15 cellular contexts compared by ENCODE assay signal in genomic region chr6:287500-287883, GRCh38. TPM values are rescaled to one million over a fixed set of nuclear protein-coding genes. Genes with fewer than 3 reads are reported as not detected.
A peak's percentile ranks its signal among the peaks of the same experiment; 100 is the strongest.
DNase-seq lines count a peak whose midpoint lies in the region; ATAC-seq and TF ChIP-seq lines count a peak whose summit lies in the region.
"Had no signal": no experiment of that assay in that cellular context is flagged by ENCODE, and none has a peak within 500 bp of the region (broad histone marks: within the 10 kb centered on the region; RNA-seq: fewer than 3 reads in every experiment).

No MANE protein-coding gene starts in this region.

- no peaks in the 10 kb centered on the region for H3K27me3 Mint-ChIP-seq in activated CD4-positive, alpha-beta T cell treated with anti-CD3 and anti-CD28 coated beads, Interleukin-2, amount 10 ng/mL, durations not matched to agents 7 days and 5 days
- H3K27me3 Mint-ChIP-seq in naive B cell: no peaks in the 10 kb centered on the region
- peaks cover 1% of the 10 kb centered on the region for H3K27me3 Mint-ChIP-seq in activated T-cell treated with anti-CD3 and anti-CD28 coated beads, Interleukin-2, amount 50 U/mL, for 4 hours (ENCODE audit: low read depth)
- H3K27me3 Mint-ChIP-seq: CD4-positive, alpha-beta T cell had no signal

- H3K4me3 Mint-ChIP-seq in activated CD4-positive, alpha-beta T cell treated with anti-CD3 and anti-CD28 coated beads, Interleukin-2, amount 10 ng/mL, durations not matched to agents 7 days and 5 days: no peak overlapping the region
- H3K4me3 Mint-ChIP-seq in naive B cell: peak overlapping the region in 7 of 8 donors; percentile 52 to 88 (median 77)
- H3K4me3 Mint-ChIP-seq in activated T-cell treated with anti-CD3 and anti-CD28 coated beads, Interleukin-2, amount 50 U/mL, for 4 hours: no peak overlapping the region
- H3K4me3 Mint-ChIP-seq: CD4-positive, alpha-beta T cell had no signal

- intact Hi-C loops in OCI-LY7 (cut with micrococcal nuclease; ENCODE audit: unreplicated experiment): no loop called here

- H2AFZ ChIP-seq in OCI-LY7 (ENCODE audit: low read length): peak overlapping the region; percentile 40; the same call in 1 of the 2 replicates

- peak overlapping the region; percentile 31 for H3K4me3 ChIP-seq in GM12865 (ENCODE audit: low read depth, low read length)
- no peak overlapping the region for H3K4me3 ChIP-seq in OCI-LY7 (ENCODE audit: low read depth, low read length, poor library complexity, severe bottlenecking)

- TF ChIP-seq CTCF in GM12865 (IDR thresholded peaks at IDR 0.05; ENCODE audit: insufficient read depth, low read depth, low read length, missing control alignments) (no peak), OCI-LY7 (conservative IDR thresholded peaks at IDR 0.05; ENCODE audit: low read length) (no peak)

- no peaks in the 10 kb centered on the region for H3K36me3 ChIP-seq in OCI-LY7 (ENCODE audit: insufficient read depth, low read length)

- H3K9me3 Mint-ChIP-seq in activated CD4-positive, alpha-beta T cell treated with anti-CD3 and anti-CD28 coated beads, Interleukin-2, amount 10 ng/mL, durations not matched to agents 7 days and 5 days: no peaks in the 10 kb centered on the region
- H3K9me3 Mint-ChIP-seq in naive B cell: no peaks in the 10 kb centered on the region
- no peaks in the 10 kb centered on the region for H3K9me3 Mint-ChIP-seq in activated T-cell treated with anti-CD3 and anti-CD28 coated beads, Interleukin-2, amount 50 U/mL, for 4 hours
- H3K9me3 Mint-ChIP-seq: CD4-positive, alpha-beta T cell had no signal

- peaks cover 36% of the 10 kb centered on the region for H3K4me1 Mint-ChIP-seq in activated CD4-positive, alpha-beta T cell treated with anti-CD3 and anti-CD28 coated beads, Interleukin-2, amount 10 ng/mL, durations not matched to agents 7 days and 5 days
- peaks cover 55 to 68% (median 63%) of the 10 kb centered on the region in 3 donors for H3K4me1 Mint-ChIP-seq in naive B cell
- peaks cover 49% of the 10 kb centered on the region for H3K4me1 Mint-ChIP-seq in activated T-cell treated with anti-CD3 and anti-CD28 coated beads, Interleukin-2, amount 50 U/mL, for 4 hours (ENCODE audit: low read depth)

- H3K36me3 Mint-ChIP-seq in activated CD4-positive, alpha-beta T cell treated with anti-CD3 and anti-CD28 coated beads, Interleukin-2, amount 10 ng/mL, durations not matched to agents 7 days and 5 days (ENCODE audit: low read depth): peaks cover 11% of the 10 kb centered on the region
- H3K36me3 Mint-ChIP-seq in naive B cell: peaks cover 9% of the 10 kb centered on the region in 2 donors
- H3K36me3 Mint-ChIP-seq in activated T-cell treated with anti-CD3 and anti-CD28 coated beads, Interleukin-2, amount 50 U/mL, for 4 hours (ENCODE audit: insufficient read depth): peaks cover 2% of the 10 kb centered on the region

- H3K9me3 ChIP-seq in OCI-LY7 (ENCODE audit: low read length): no peaks in the 10 kb centered on the region

- H3K79me2 ChIP-seq in OCI-LY7 (ENCODE audit: insufficient read depth, low read depth, low read length): no peaks in the 10 kb centered on the region; the same call in 1 of the 2 replicates

- no peak for ATAC-seq in naive B cell (ENCODE audit: low read depth in 2 of 2)
- ATAC-seq in activated T-cell treated with anti-CD3 and anti-CD28 coated beads, Interleukin-2, amount 50 U/mL, for 4 hours: no peak

- H4K20me1 ChIP-seq in OCI-LY7 (ENCODE audit: insufficient read depth, low read length): no peaks in the 10 kb centered on the region

- BruUV-seq in OCI-LY7 (replicated peaks; lab: Mats Ljungman, UMichigan): no TSS peak

- H3K27ac ChIP-seq in OCI-LY7 (ENCODE audit: low read depth, low read length, poor library complexity, severe bottlenecking): no peak overlapping the region

- CTCF ChIA-PET in activated CD4-positive, alpha-beta T cell treated with anti-CD3 and anti-CD28 coated beads, Interleukin-2, amount 10 ng/mL, durations not matched to agents 7 days and 5 days (lab: Charles Lee): no interaction called here
- CTCF ChIA-PET in OCI-LY7 (lab: Charles Lee; ENCODE audit: unreplicated experiment): no interaction called here

- H3K27ac Mint-ChIP-seq in activated CD4-positive, alpha-beta T cell treated with anti-CD3 and anti-CD28 coated beads, Interleukin-2, amount 10 ng/mL, durations not matched to agents 7 days and 5 days: no peak overlapping the region
- peak overlapping the region in 5 of 6 donors; percentile 92 to 95 (median 95) for H3K27ac Mint-ChIP-seq in naive B cell

- peak; percentile 5 for DNase-seq in activated CD4-positive, alpha-beta T cell treated with anti-CD3 and anti-CD28 coated beads, Interleukin-2, amount 10 ng/mL, durations not matched to agents 7 days and 5 days
- DNase-seq in activated CD4-positive, alpha-beta T cell treated with anti-CD3 and anti-CD28 coated beads for 1 hour: no peak
- DNase-seq in GM12865 (ENCODE audit: low read depth) (peak; percentile 58), OCI-LY7 (ENCODE audit: low spot score) (no peak), naive B cell (no peak), GF-D8 (lab: John Stamatoyannopoulos, UW) (no peak), cerebellar nuclear complex (lab: John Stamatoyannopoulos, UW) (no peak)
- DNase-seq in activated T-cell treated with anti-CD3 and anti-CD28 coated beads, Interleukin-2, amount 50 U/mL, for 4 hours: no peak
- DNase-seq: CD4-positive, alpha-beta T cell; DMS79 treated with DMSO at 0.1 percent for 48 hours; HCEC 1CT; NCI-H1436 treated with DMSO at 0.1 percent for 48 hours; NCI-H2081 treated with DMSO at 0.1 percent for 48 hours; NCI-H226; NCI-H526 had no signal

- no peaks in the 10 kb centered on the region for H3K9me2 ChIP-seq in OCI-LY7 (ENCODE audit: insufficient read depth, low read length)

- H3K4me2 ChIP-seq in OCI-LY7 (ENCODE audit: low read length): peak overlapping the region; percentile 25

- H3K4me1 ChIP-seq in OCI-LY7 (ENCODE audit: insufficient read depth, low read length, poor library complexity, severe bottlenecking): peaks cover 49% of the 10 kb centered on the region

- POLR2A ChIA-PET in activated CD4-positive, alpha-beta T cell treated with anti-CD3 and anti-CD28 coated beads, Interleukin-2, amount 10 ng/mL, durations not matched to agents 7 days and 5 days (lab: Charles Lee): no interaction called here
- POLR2A ChIA-PET in OCI-LY7 (lab: Charles Lee): interaction anchor here (1.2 to 1.4 kb wide), 2 partner anchors 40 to 70 kb away, joined by 3 to 6 read pairs; no protein-coding TSS in a partner anchor

RNA-seq across cellular contexts. Expression of gene DUSP22, which starts 4.8 kb away (rescaled TPM):
- 10 to 100 TPM; 35.3 to 36.7 TPM for total RNA-seq in activated CD4-positive, alpha-beta T cell treated with anti-CD3 and anti-CD28 coated beads, Interleukin-2, amount 10 ng/mL, durations not matched to agents 7 days and 5 days
- total RNA-seq in OCI-LY7 (2014; rRNA removed; shearing (Covaris generic)): 133 and 149 TPM in 2 replicates
- 171 and 215 TPM in 2 replicates for total RNA-seq in OCI-LY7 (2022)
- 100 to 1,000 TPM in 5 of 6 donors, 10 to 100 TPM in 1; 89.6 to 177 (median 134) TPM for polyA plus RNA-seq in naive B cell (ENCODE audit: low read depth in 6 of 6)
- 10 to 100 TPM; 27.5 to 32.5 (median 30.9) TPM for total RNA-seq in activated T-cell treated with anti-CD3 and anti-CD28 coated beads, Interleukin-2, amount 50 U/mL, for 4 hours

Comparison
In these comparisons a context has a peak if more than half of its experiments do, and no peak if none do; other contexts are left out.
1. DNase-seq: peak in activated CD4-positive, alpha-beta T cell treated with anti-CD3 and anti-CD28 coated beads, Interleukin-2, amount 10 ng/mL, durations not matched to agents 7 days and 5 days (single experiment) and GM12865 (single experiment); none in activated CD4-positive, alpha-beta T cell treated with anti-CD3 and anti-CD28 coated beads for 1 hour (single experiment), OCI-LY7 (single experiment), naive B cell (single experiment), activated T-cell treated with anti-CD3 and anti-CD28 coated beads, Interleukin-2, amount 50 U/mL, for 4 hours (single experiment), GF-D8 (single experiment) and cerebellar nuclear complex (0 of 2).
2. H3K4me3 Mint-ChIP-seq: peak in naive B cell (7 of 8); none in activated CD4-positive, alpha-beta T cell treated with anti-CD3 and anti-CD28 coated beads, Interleukin-2, amount 10 ng/mL, durations not matched to agents 7 days and 5 days (single experiment) and activated T-cell treated with anti-CD3 and anti-CD28 coated beads, Interleukin-2, amount 50 U/mL, for 4 hours (single experiment).